ENCODE assay signal across 26 cellular contexts in genomic region chr17:75503976-75504346, GRCh38. TPM values are rescaled to one million over a fixed set of nuclear protein-coding genes. Genes with fewer than 3 reads are reported as not detected.
DNase-seq lines count a peak whose midpoint lies in the region; ATAC-seq lines count a peak whose summit lies in the region.
"Had no signal": no experiment of that assay in that cellular context is flagged by ENCODE, and none has a peak within 500 bp of the region (broad histone marks: within the 10 kb centered on the region; RNA-seq: fewer than 3 reads in every experiment).

No MANE protein-coding gene starts in this region.

- H3K36me3 ChIP-seq in naive thymus-derived CD4-positive, alpha-beta T cell (ENCODE audit: control insufficient read depth in 2 of 3, insufficient read depth in 3 of 3, low read length in 3 of 3): peaks cover 0 to 13% (median 0%) of the 10 kb centered on the region in 3 experiments
- H3K36me3 ChIP-seq in MG63: peaks cover 63% of the 10 kb centered on the region
- H3K36me3 ChIP-seq: breast epithelium, colonic mucosa had no signal

- CTCF ChIA-PET in naive thymus-derived CD4-positive, alpha-beta T cell (lab: Charles Lee): no interaction called here

- H3K4me3 ChIP-seq in naive thymus-derived CD4-positive, alpha-beta T cell (ENCODE audit: low read length): no peak overlapping the region
- no peak overlapping the region for H3K4me3 ChIP-seq in MG63
- H3K4me3 ChIP-seq: breast epithelium, colonic mucosa, GM12878, heart right ventricle, right lobe of liver had no signal

- no peak for DNase-seq in stimulated activated naive CD8-positive, alpha-beta T cell treated with anti-CD3 and anti-CD28 coated beads, Interleukin-15, amount 100 ng/mL, for 72 hours
- DNase-seq in stimulated activated naive CD8-positive, alpha-beta T cell treated with anti-CD3 and anti-CD28 coated beads, Interleukin-15, Interleukin-2, amounts not matched to agents 100 U/mL and 50 U/mL, for 24 hours: no peak
- DNase-seq in naive thymus-derived CD4-positive, alpha-beta T cell: no peak
- DNase-seq in MG63 (no peak), NCI-H2081 treated with DMSO at 0.1 percent for 48 hours (lab: John Stamatoyannopoulos, UW) (no peak)
- DNase-seq: amniotic stem cell; DMS 273 treated with DMSO at 0.1 percent for 48 hours; EL; kidney glomerular epithelial cell; NCI-H1436; NCI-H345; NCI-H748 treated with DMSO at 0.1 percent for 48 hours; stimulated activated naive CD4-positive, alpha-beta T cell treated with Interleukin-2 at 50 U/mL for 16 hours; SW 1271; T-helper 9 cell had no signal

- H3K4me1 Mint-ChIP-seq in stimulated activated naive CD8-positive, alpha-beta T cell treated with anti-CD3 and anti-CD28 coated beads, Interleukin-15, amount 100 ng/mL, for 72 hours: no peaks in the 10 kb centered on the region
- H3K4me1 Mint-ChIP-seq in naive thymus-derived CD4-positive, alpha-beta T cell: peaks cover 0 to 2% (median 0%) of the 10 kb centered on the region in 7 donors
- H3K4me1 Mint-ChIP-seq: activated CD4-positive, alpha-beta T cell treated with anti-CD3 and anti-CD28 coated beads, Interleukin-2, amount 10 ng/mL, durations not matched to agents 24 days and 14 days had no signal

- H3K27ac Mint-ChIP-seq in stimulated activated naive CD8-positive, alpha-beta T cell treated with anti-CD3 and anti-CD28 coated beads, Interleukin-15, amount 100 ng/mL, for 72 hours: no peak overlapping the region
- no peak overlapping the region for H3K27ac Mint-ChIP-seq in naive thymus-derived CD4-positive, alpha-beta T cell
- H3K27ac Mint-ChIP-seq: activated CD4-positive, alpha-beta T cell treated with anti-CD3 and anti-CD28 coated beads, Interleukin-2, amount 10 ng/mL, durations not matched to agents 24 days and 14 days; activated CD8-positive, alpha-beta memory T cell treated with anti-CD3 and anti-CD28 coated beads, Interleukin-2, amount 10 ng/mL, durations not matched to agents 7 days and 5 days; activated T-cell treated with anti-CD3 and anti-CD28 coated beads, Interleukin-2, amount 50 U/mL, for 72 hours; CD8-positive, alpha-beta memory T cell had no signal

- no peaks in the 10 kb centered on the region for H3K9me3 ChIP-seq in naive thymus-derived CD4-positive, alpha-beta T cell (ENCODE audit: control insufficient read depth in 2 of 3, low read length in 3 of 3)
- no peaks in the 10 kb centered on the region for H3K9me3 ChIP-seq in MG63
- H3K9me3 ChIP-seq: breast epithelium, colonic mucosa, heart right ventricle, right lobe of liver had no signal

- no peaks in the 10 kb centered on the region for H3K4me1 ChIP-seq in naive thymus-derived CD4-positive, alpha-beta T cell (ENCODE audit: control insufficient read depth in 2 of 2, insufficient read depth in 2 of 2, low read length in 2 of 2)
- H3K4me1 ChIP-seq: colonic mucosa had no signal

- H3K9me3 Mint-ChIP-seq in stimulated activated naive CD8-positive, alpha-beta T cell treated with anti-CD3 and anti-CD28 coated beads, Interleukin-15, amount 100 ng/mL, for 72 hours: no peaks in the 10 kb centered on the region
- no peaks in the 10 kb centered on the region for H3K9me3 Mint-ChIP-seq in naive thymus-derived CD4-positive, alpha-beta T cell
- H3K9me3 Mint-ChIP-seq: activated CD4-positive, alpha-beta T cell treated with anti-CD3 and anti-CD28 coated beads, Interleukin-2, amount 10 ng/mL, durations not matched to agents 24 days and 14 days; activated T-cell treated with anti-CD3 and anti-CD28 coated beads, Interleukin-2, amount 50 U/mL, for 72 hours; CD8-positive, alpha-beta memory T cell had no signal

- no peaks in the 10 kb centered on the region for H3K27me3 Mint-ChIP-seq in stimulated activated naive CD8-positive, alpha-beta T cell treated with anti-CD3 and anti-CD28 coated beads, Interleukin-15, amount 100 ng/mL, for 72 hours
- H3K27me3 Mint-ChIP-seq in naive thymus-derived CD4-positive, alpha-beta T cell: no peaks in the 10 kb centered on the region
- H3K27me3 Mint-ChIP-seq: activated CD4-positive, alpha-beta T cell treated with anti-CD3 and anti-CD28 coated beads, Interleukin-2, amount 10 ng/mL, durations not matched to agents 24 days and 14 days; activated CD8-positive, alpha-beta memory T cell treated with anti-CD3 and anti-CD28 coated beads, Interleukin-2, amount 10 ng/mL, durations not matched to agents 7 days and 5 days had no signal

- intact Hi-C loops in naive thymus-derived CD4-positive, alpha-beta T cell (cut with micrococcal nuclease): loop anchor here in 1 of 2 donors (1.0 to 2.0 kb wide), 2 partner anchors 21 to 59 kb away; partner anchors contain the start of gene LLGL2

- no peak overlapping the region for H3K27ac ChIP-seq in naive thymus-derived CD4-positive, alpha-beta T cell (ENCODE audit: low read depth, low read length)
- H3K27ac ChIP-seq: breast epithelium, colonic mucosa, WERI-Rb-1 had no signal

- H3K4me3 Mint-ChIP-seq in stimulated activated naive CD8-positive, alpha-beta T cell treated with anti-CD3 and anti-CD28 coated beads, Interleukin-15, amount 100 ng/mL, for 72 hours: no peak overlapping the region
- no peak overlapping the region for H3K4me3 Mint-ChIP-seq in naive thymus-derived CD4-positive, alpha-beta T cell
- H3K4me3 Mint-ChIP-seq: activated CD4-positive, alpha-beta T cell treated with anti-CD3 and anti-CD28 coated beads, Interleukin-2, amount 10 ng/mL, durations not matched to agents 24 days and 14 days; activated CD8-positive, alpha-beta memory T cell treated with anti-CD3 and anti-CD28 coated beads, Interleukin-2, amount 10 ng/mL, durations not matched to agents 7 days and 5 days; activated T-cell treated with anti-CD3 and anti-CD28 coated beads, Interleukin-2, amount 50 U/mL, for 72 hours had no signal

- no peaks in the 10 kb centered on the region for H3K36me3 Mint-ChIP-seq in naive thymus-derived CD4-positive, alpha-beta T cell
- H3K36me3 Mint-ChIP-seq: activated CD8-positive, alpha-beta memory T cell treated with anti-CD3 and anti-CD28 coated beads, Interleukin-2, amount 10 ng/mL, durations not matched to agents 7 days and 5 days had no signal

- H3K27me3 ChIP-seq in naive thymus-derived CD4-positive, alpha-beta T cell (ENCODE audit: control insufficient read depth in 2 of 2, insufficient read depth in 2 of 2, low read length in 2 of 2): no peaks in the 10 kb centered on the region
- no peaks in the 10 kb centered on the region for H3K27me3 ChIP-seq in MG63
- H3K27me3 ChIP-seq: breast epithelium, colonic mucosa, heart right ventricle, right lobe of liver had no signal

- ATAC-seq in stimulated activated naive CD8-positive, alpha-beta T cell treated with anti-CD3 and anti-CD28 coated beads, Interleukin-15, amount 100 ng/mL, for 72 hours: peak; percentile 38
- no peak for ATAC-seq in stimulated activated naive CD8-positive, alpha-beta T cell treated with anti-CD3 and anti-CD28 coated beads, Interleukin-15, Interleukin-2, amounts not matched to agents 100 U/mL and 50 U/mL, for 24 hours
- peak; percentile 60 for ATAC-seq in naive thymus-derived CD4-positive, alpha-beta T cell
- ATAC-seq in GM19467 (IDR thresholded peaks at IDR 0.05; ENCODE audit: unreplicated experiment): no peak

- POLR2A ChIA-PET in naive thymus-derived CD4-positive, alpha-beta T cell (lab: Charles Lee): interaction anchor here (1.5 kb wide), 1 partner anchor 17 kb away, joined by 4 read pairs; no protein-coding TSS in a partner anchor

RNA-seq across cellular contexts. Expression of gene CASKIN2, which starts 11.4 kb away (rescaled TPM):
- 1 to 10 TPM in 2 of 5 experiments, under 1 TPM in 3; 0.22 to 1.2 (median 0.92) TPM for total RNA-seq in naive thymus-derived CD4-positive, alpha-beta T cell
- polyA plus RNA-seq in naive thymus-derived CD4-positive, alpha-beta T cell: under 1 TPM in 1 of 2 donors, not detected in 1; 0.28 TPM
- total RNA-seq in MG63 (2014; rRNA removed; shearing (Covaris generic); ENCODE audit: low replicate concordance): 3.9 and 7.8 TPM in 2 replicates

RNA-seq across cellular contexts. Expression of gene TSEN54, which starts 12.4 kb away (rescaled TPM):
- 10 to 100 TPM; 36.2 to 62.9 (median 56.0) TPM for total RNA-seq in naive thymus-derived CD4-positive, alpha-beta T cell
- 10 to 100 TPM; 64.6 to 85.0 TPM for polyA plus RNA-seq in naive thymus-derived CD4-positive, alpha-beta T cell
- 34.6 and 83.8 TPM in 2 replicates for total RNA-seq in MG63 (2014; rRNA removed; shearing (Covaris generic); ENCODE audit: low replicate concordance)

RNA-seq across cellular contexts. Expression of gene LLGL2, which starts 21.5 kb away (rescaled TPM):
- 10 to 100 TPM; 22.4 to 55.7 (median 33.7) TPM for total RNA-seq in naive thymus-derived CD4-positive, alpha-beta T cell
- 10 to 100 TPM in 1 of 2 donors, 1 to 10 TPM in 1; 9.2 to 12.8 TPM for polyA plus RNA-seq in naive thymus-derived CD4-positive, alpha-beta T cell
- 0.39 and 3.9 TPM in 2 replicates for total RNA-seq in MG63 (2014; rRNA removed; shearing (Covaris generic); ENCODE audit: low replicate concordance)

RNA-seq across cellular contexts. Expression of gene TMEM94, which starts 47.5 kb away (rescaled TPM):
- 10 to 100 TPM; 74.1 to 97.2 (median 81.9) TPM for total RNA-seq in naive thymus-derived CD4-positive, alpha-beta T cell
- 10 to 100 TPM; 11.7 to 27.2 TPM for polyA plus RNA-seq in naive thymus-derived CD4-positive, alpha-beta T cell
- 10.7 and 12.5 TPM in 2 replicates for total RNA-seq in MG63 (2014; rRNA removed; shearing (Covaris generic); ENCODE audit: low replicate concordance)

Comparison
In these comparisons a context has a peak if more than half of its experiments do, and no peak if none do; other contexts are left out.
1. ATAC-seq: peak in stimulated activated naive CD8-positive, alpha-beta T cell treated with anti-CD3 and anti-CD28 coated beads, Interleukin-15, amount 100 ng/mL, for 72 hours (single experiment) and naive thymus-derived CD4-positive, alpha-beta T cell (single experiment); none in stimulated activated naive CD8-positive, alpha-beta T cell treated with anti-CD3 and anti-CD28 coated beads, Interleukin-15, Interleukin-2, amounts not matched to agents 100 U/mL and 50 U/mL, for 24 hours (single experiment) and GM19467 (single experiment).